Comparison of ENCODE assay signal across 19 cellular contexts in genomic region chr15:48325400-48325799, GRCh38. TPM values are rescaled to one million over a fixed set of nuclear protein-coding genes. Genes with fewer than 3 reads are reported as not detected.
A peak's percentile ranks its signal among the peaks of the same experiment; 100 is the strongest.
DNase-seq lines count a peak whose midpoint lies in the region; ATAC-seq and TF ChIP-seq lines count a peak whose summit lies in the region.
"Had no signal": no experiment of that assay in that cellular context is flagged by ENCODE, and none has a peak within 500 bp of the region (broad histone marks: within the 10 kb centered on the region; RNA-seq: fewer than 3 reads in every experiment).

No MANE protein-coding gene starts in this region.

- peak overlapping the region; percentile 84 for H3K27ac ChIP-seq in VCaP
- H3K27ac ChIP-seq: BLaER1 had no signal

- TF ChIP-seq CTCF in VCaP (conservative IDR thresholded peaks at IDR 0.05) = no peak

- DNase-seq in cerebellum (ENCODE audit: low spot score) (no peak), D341Med (ENCODE audit: low spot score) (no peak)
- DNase-seq: Calu3; CD4-positive, alpha-beta memory T cell; DMS53; EL; Karpas-422; NCI-H1048; NCI-H1436; RPMI8226; SHP77 treated with DMSO at 0.1 percent for 48 hours; SK-N-SH had no signal

- ATAC-seq in GM18498 (IDR thresholded peaks at IDR 0.05; ENCODE audit: unreplicated experiment) = peak; percentile 67
- ATAC-seq in GM18858 (IDR thresholded peaks at IDR 0.05; ENCODE audit: unreplicated experiment) = peak; percentile 58
- ATAC-seq in GM21786 (IDR thresholded peaks at IDR 0.05; ENCODE audit: unreplicated experiment) = peak; percentile 50
- ATAC-seq in GM19351 (IDR thresholded peaks at IDR 0.05; ENCODE audit: unreplicated experiment) = no peak
- ATAC-seq: PC-3 had no signal

RNA-seq across cellular contexts. Expression of gene DUT, which starts 5.8 kb away (rescaled TPM):
- 51.0 TPM for total RNA-seq in cerebellum
